8 cellular contexts compared by ENCODE assay signal in genomic region chr4:39446842-39447573, GRCh38. TPM values are rescaled to one million over a fixed set of nuclear protein-coding genes. Genes with fewer than 3 reads are reported as not detected.
A peak's percentile ranks its signal among the peaks of the same experiment; 100 is the strongest.
DNase-seq lines count a peak whose midpoint lies in the region; ATAC-seq and TF ChIP-seq lines count a peak whose summit lies in the region.

No MANE protein-coding gene starts in this region.

- peak overlapping the region in 4 of 8 donors; percentile 40 to 80 (median 63) for H3K27ac Mint-ChIP-seq in CD8-positive, alpha-beta memory T cell
- H3K27ac Mint-ChIP-seq in activated naive CD4-positive, alpha-beta T cell treated with anti-CD3 and anti-CD28 coated beads for 36 hours: no peak overlapping the region

- POLR2A ChIA-PET in CD8-positive, alpha-beta memory T cell (lab: Charles Lee): interaction anchor here (0.7 to 1.8 kb wide), 2 partner anchors 12 to 1439 kb away, joined by 3 to 6 read pairs; partner anchors contain the start of genes LIAS and RPL9

- TF ChIP-seq POLR2A in sigmoid colon (IDR thresholded peaks at IDR 0.05): no peak

- H3K36me3 Mint-ChIP-seq in CD8-positive, alpha-beta memory T cell: peaks cover 0 to 16% (median 7%) of the 10 kb centered on the region in 3 donors
- peaks cover 21% of the 10 kb centered on the region for H3K36me3 Mint-ChIP-seq in activated naive CD4-positive, alpha-beta T cell treated with anti-CD3 and anti-CD28 coated beads for 36 hours (ENCODE audit: low read depth)

- CTCF ChIA-PET in CD8-positive, alpha-beta memory T cell (lab: Charles Lee): interaction anchor here (1.9 kb wide), 1 partner anchor 12 kb away, joined by 5 read pairs; the partner anchor contains the start of genes LIAS and RPL9
- CTCF ChIA-PET in activated naive CD4-positive, alpha-beta T cell treated with anti-CD3 and anti-CD28 coated beads for 36 hours (lab: Charles Lee): interaction anchor here (2.3 to 2.7 kb wide), 2 partner anchors 9 to 12 kb away, joined by 9 to 11 read pairs; partner anchors contain the start of genes LIAS and RPL9

- peak overlapping the region; percentile 10 to 80 (median 59) for H3K4me3 Mint-ChIP-seq in CD8-positive, alpha-beta memory T cell
- H3K4me3 Mint-ChIP-seq in activated naive CD4-positive, alpha-beta T cell treated with anti-CD3 and anti-CD28 coated beads for 36 hours: peak overlapping the region; percentile 32

- DNase-seq in CD8-positive, alpha-beta memory T cell: peak; percentile 20 to 76 (median 33)
- DNase-seq in GM20000 (ENCODE audit: low spot score) (peak; percentile 81), cardiac septum (ENCODE audit: low spot score) (peak; percentile 82), sigmoid colon (peak; percentile 87), NOMO-1 treated with DMSO at 0.1 percent for 48 hours (lab: John Stamatoyannopoulos, UW; ENCODE audit: unreplicated experiment) (no peak), NCI-H446 (lab: John Stamatoyannopoulos, UW) (no peak)
- peak; percentile 74 for DNase-seq in activated naive CD4-positive, alpha-beta T cell treated with anti-CD3 and anti-CD28 coated beads for 36 hours

- WGBS in sigmoid colon, 2 donors: 5 to 8% methylated on average over 61 of the region's 61 CpGs

- no peaks in the 10 kb centered on the region for H3K27me3 Mint-ChIP-seq in CD8-positive, alpha-beta memory T cell
- H3K27me3 Mint-ChIP-seq in activated naive CD4-positive, alpha-beta T cell treated with anti-CD3 and anti-CD28 coated beads for 36 hours (ENCODE audit: low read depth): no peaks in the 10 kb centered on the region

- peak overlapping the region; percentile 53 for H3K4me3 ChIP-seq in CD8-positive, alpha-beta memory T cell (ENCODE audit: low read length)
- peak overlapping the region; percentile 31 to 50 (median 48) for H3K4me3 ChIP-seq in sigmoid colon

- peaks cover 9% of the 10 kb centered on the region for H3K4me1 ChIP-seq in CD8-positive, alpha-beta memory T cell (ENCODE audit: insufficient read depth, low read length)
- peaks cover 0 to 12% (median 8%) of the 10 kb centered on the region in 4 donors for H3K4me1 ChIP-seq in sigmoid colon

- no peaks in the 10 kb centered on the region for H3K9me3 Mint-ChIP-seq in CD8-positive, alpha-beta memory T cell
- no peaks in the 10 kb centered on the region for H3K9me3 Mint-ChIP-seq in activated naive CD4-positive, alpha-beta T cell treated with anti-CD3 and anti-CD28 coated beads for 36 hours

- peaks cover 9% of the 10 kb centered on the region for H3K36me3 ChIP-seq in CD8-positive, alpha-beta memory T cell (ENCODE audit: insufficient read depth, low read length)
- peaks cover 1 to 18% (median 7%) of the 10 kb centered on the region in 4 donors for H3K36me3 ChIP-seq in sigmoid colon

- TF ChIP-seq EP300 in sigmoid colon (IDR thresholded peaks at IDR 0.05): no peak

- no peak overlapping the region for H3K27ac ChIP-seq in CD8-positive, alpha-beta memory T cell (ENCODE audit: low read depth, low read length)
- peak overlapping the region in 2 of 4 donors; percentile 37 to 46 for H3K27ac ChIP-seq in sigmoid colon

- intact Hi-C loops in activated naive CD4-positive, alpha-beta T cell treated with anti-CD3 and anti-CD28 coated beads for 36 hours (cut with micrococcal nuclease): loop anchor here (1.0 kb wide), 1 partner anchor 11 kb away; the partner anchor contains the start of gene RPL9
- intact Hi-C loops in cardiac septum (cut with DNase I) (no loop called here), sigmoid colon (cut with DNase I) (no loop called here)

- no peaks in the 10 kb centered on the region for H3K27me3 ChIP-seq in CD8-positive, alpha-beta memory T cell (ENCODE audit: insufficient read depth, low read length, poor library complexity, severe bottlenecking)
- H3K27me3 ChIP-seq in sigmoid colon: no peaks in the 10 kb centered on the region

- H3K4me1 Mint-ChIP-seq in CD8-positive, alpha-beta memory T cell: peaks cover 0 to 15% (median 3%) of the 10 kb centered on the region in 3 donors
- H3K4me1 Mint-ChIP-seq in activated naive CD4-positive, alpha-beta T cell treated with anti-CD3 and anti-CD28 coated beads for 36 hours (ENCODE audit: low read depth): peaks cover 22% of the 10 kb centered on the region

- ATAC-seq in HG03575 (IDR thresholded peaks at IDR 0.05; ENCODE audit: extremely low read depth, insufficient number of reproducible peaks, low FRiP score, unreplicated experiment): peak; percentile 62

- TF ChIP-seq CTCF in GM20000 (IDR thresholded peaks at IDR 0.05; ENCODE audit: extremely low read depth, missing control alignments) (peak; percentile 30), sigmoid colon (IDR thresholded peaks at IDR 0.05) (peak in 2 of 4 experiments; percentile 28 to 35)

- H3K9me3 ChIP-seq in CD8-positive, alpha-beta memory T cell (ENCODE audit: low read length): no peaks in the 10 kb centered on the region
- H3K9me3 ChIP-seq in sigmoid colon: no peaks in the 10 kb centered on the region

RNA-seq across cellular contexts. Expression of gene RPL9, which starts 11.7 kb away (rescaled TPM):
- 1,000 to 10,000 TPM; 1,627 to 1,651 TPM for total RNA-seq in CD8-positive, alpha-beta memory T cell
- 1,921 TPM for polyA plus RNA-seq in CD8-positive, alpha-beta memory T cell
- total RNA-seq in activated naive CD4-positive, alpha-beta T cell treated with anti-CD3 and anti-CD28 coated beads for 36 hours: 1,000 to 10,000 TPM; 2,383 to 2,428 TPM
- total RNA-seq in cardiac septum (532 TPM), sigmoid colon (over 10,000 TPM in 1 of 4 donors, 1,000 to 10,000 TPM in 3; 4,848 to 14,511 (median 7,301) TPM)
- polyA plus RNA-seq in sigmoid colon: 1,000 to 10,000 TPM; 1,915 to 4,730 (median 2,671) TPM

RNA-seq across cellular contexts. Expression of gene LIAS, which starts 11.8 kb away (rescaled TPM):
- total RNA-seq in CD8-positive, alpha-beta memory T cell: 10 to 100 TPM; 34.0 to 38.0 TPM
- polyA plus RNA-seq in CD8-positive, alpha-beta memory T cell: 13.0 TPM
- total RNA-seq in activated naive CD4-positive, alpha-beta T cell treated with anti-CD3 and anti-CD28 coated beads for 36 hours: 10 to 100 TPM; 30.9 to 31.7 TPM
- 15.2 TPM for total RNA-seq in cardiac septum
- total RNA-seq in sigmoid colon: 10 to 100 TPM; 16.1 to 24.8 (median 18.8) TPM
- 10 to 100 TPM; 20.7 to 24.0 (median 23.4) TPM for polyA plus RNA-seq in sigmoid colon

RNA-seq across cellular contexts. Expression of gene KLB, which starts 40.3 kb away (rescaled TPM):
- not detected for total RNA-seq in CD8-positive, alpha-beta memory T cell
- not detected for polyA plus RNA-seq in CD8-positive, alpha-beta memory T cell
- not detected for total RNA-seq in activated naive CD4-positive, alpha-beta T cell treated with anti-CD3 and anti-CD28 coated beads for 36 hours
- total RNA-seq in cardiac septum (0.05 TPM), sigmoid colon (1 to 10 TPM in 1 of 4 donors, under 1 TPM in 1, not detected in 2; 0.16 to 1.4 TPM)
- polyA plus RNA-seq in sigmoid colon: 1 to 10 TPM in 2 of 3 donors, under 1 TPM in 1; 0.55 to 1.6 (median 1.2) TPM

Comparison
In these comparisons a context has a peak if more than half of its experiments do, and no peak if none do; other contexts are left out.
1. DNase-seq: peak in CD8-positive, alpha-beta memory T cell (5 of 5), GM20000 (single experiment), activated naive CD4-positive, alpha-beta T cell treated with anti-CD3 and anti-CD28 coated beads for 36 hours (single experiment), cardiac septum (single experiment) and sigmoid colon (single experiment); none in NOMO-1 treated with DMSO at 0.1 percent for 48 hours (single experiment) and NCI-H446 (0 of 2).